In the genomic region with DNA sequence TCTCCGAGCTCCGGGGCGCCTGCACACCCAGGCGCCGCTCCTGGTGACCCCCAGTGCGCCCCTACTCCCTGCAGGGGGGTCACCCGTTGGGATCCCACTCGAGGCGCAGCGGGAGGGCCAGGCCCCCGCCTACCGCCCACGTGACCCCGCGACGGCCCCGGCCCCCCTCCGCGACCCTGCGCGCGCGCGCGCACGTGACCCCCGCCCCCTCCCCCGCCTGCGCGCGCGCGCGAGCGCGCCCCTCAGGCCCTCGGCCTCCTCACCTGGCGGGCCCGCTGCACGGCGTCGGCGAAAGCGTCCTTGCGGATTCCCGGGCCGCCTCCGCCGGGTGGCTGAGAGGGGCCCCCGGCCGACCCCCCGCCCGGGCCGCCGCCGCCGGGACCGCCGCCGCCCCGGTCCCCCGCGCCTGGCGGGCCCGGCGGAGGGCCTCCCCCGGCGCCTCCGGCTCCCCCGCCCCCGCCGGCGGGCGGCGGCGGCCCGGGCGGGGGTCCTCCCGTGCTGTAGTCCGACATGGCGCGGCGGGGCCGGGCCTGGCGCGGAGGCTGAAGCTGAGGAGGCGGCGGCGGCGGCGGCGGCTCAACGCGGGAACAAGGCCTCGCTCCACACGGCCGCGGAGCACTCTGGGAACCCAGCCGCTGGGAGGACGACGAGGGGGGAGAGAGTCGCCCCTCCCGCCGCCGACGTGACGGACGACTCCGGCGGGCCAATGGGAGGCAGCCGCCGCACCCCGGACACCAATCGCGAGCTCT, we compare ENCODE assay signal across 8 cellular contexts. TPM values are rescaled to one million over a fixed set of nuclear protein-coding genes. Genes with fewer than 3 reads are reported as not detected.
DNase-seq lines count a peak whose midpoint lies in the region; ATAC-seq, FAIRE-seq and TF ChIP-seq lines count a peak whose summit lies in the region.

Gene KHSRP, minus strand, starts transcription at position 622 of the 749 bp plus-strand sequence. Its CDS starts 110 bp downstream, at position 512.

- no peaks in the 10 kb centered on the region for H3K9me2 ChIP-seq in SU-DHL-6 (replicated peaks; ENCODE audit: insufficient read depth, low read length)

- H3K4me3 Mint-ChIP-seq in chondrocyte (ENCODE audit: unreplicated experiment) = peak within 1 kb of the TSS; percentile 85
- H3K4me3 Mint-ChIP-seq in stimulated activated memory B cell treated with anti-CD40 and anti-IgM and Interleukin-4, amounts not matched to agents 10 μg/mL and 1 μg/mL and 100 μg/mL, for 72 hours = peak within 1 kb of the TSS; percentile 92

- TF ChIP-seq POLR2A in HepG2 (IDR thresholded peaks at IDR 0.05; ENCODE audit: insufficient read depth in 1 of 2, low read depth in 2 of 2, low read length in 2 of 2) = peak in 1 of 2 experiments; percentile 81; a peak in 2 of 4 replicates

- H3K36me3 Mint-ChIP-seq in chondrocyte (ENCODE audit: low read depth) = peaks cover 6% of the 10 kb centered on the region
- H3K36me3 Mint-ChIP-seq in stimulated activated memory B cell treated with anti-CD40 and anti-IgM and Interleukin-4, amounts not matched to agents 10 μg/mL and 1 μg/mL and 100 μg/mL, for 72 hours = peaks cover 23% of the 10 kb centered on the region

- peaks cover 18% of the 10 kb centered on the region; the same call in 1 of the 2 replicates for H4K20me1 ChIP-seq in SU-DHL-6 (ENCODE audit: low read depth, low read length)
- H4K20me1 ChIP-seq in HepG2 (ENCODE audit: insufficient read depth, low read length) = peaks cover 43% of the 10 kb centered on the region

- H3K4me1 Mint-ChIP-seq in chondrocyte (ENCODE audit: low read depth) = peaks cover 28% of the 10 kb centered on the region
- H3K4me1 Mint-ChIP-seq in stimulated activated memory B cell treated with anti-CD40 and anti-IgM and Interleukin-4, amounts not matched to agents 10 μg/mL and 1 μg/mL and 100 μg/mL, for 72 hours = peaks cover 35% of the 10 kb centered on the region

- in situ Hi-C loops in HepG2 (cut with HindIII; ENCODE audit: extremely low pct_ligation_motif_present, low pct_unique_long_range_greater_than_20kb) = no loop called here
- in situ Hi-C loops in ACHN (cut with HindIII; ENCODE audit: low pct_ligation_motif_present, low pct_unique_long_range_greater_than_20kb, low sequenced_read_pairs) = no loop called here

- CTCF ChIA-PET in HepG2 (lab: Yijun Ruan, JAX; ENCODE audit: low intra/inter-chr PET ratio, low total read pairs) = no interaction called here

- peaks cover 3% of the 10 kb centered on the region; the same call in 1 of the 2 replicates for H3K36me3 ChIP-seq in SU-DHL-6 (ENCODE audit: low read length)
- H3K36me3 ChIP-seq in HepG2 (replicated peaks in 1 of 2; ENCODE audit: control insufficient read depth in 1 of 2, insufficient read depth in 2 of 2, low read length in 2 of 2) = peaks cover 18 to 32% of the 10 kb centered on the region in 2 experiments

- intact Hi-C loops in HepG2 (cut with micrococcal nuclease; ENCODE audit: unreplicated experiment) = no loop called here

- peak within 1 kb of the TSS; percentile 95 for H3K27ac Mint-ChIP-seq in chondrocyte (ENCODE audit: unreplicated experiment)
- peak within 1 kb of the TSS; percentile 72 for H3K27ac Mint-ChIP-seq in stimulated activated memory B cell treated with anti-CD40 and anti-IgM and Interleukin-4, amounts not matched to agents 10 μg/mL and 1 μg/mL and 100 μg/mL, for 72 hours

- peak; percentile 6 for DNase-seq in NCI-H748 (lab: John Stamatoyannopoulos, UW; ENCODE audit: unreplicated experiment)
- no peak for DNase-seq in NCI-H748 treated with DMSO at 0.1 percent for 48 hours (lab: John Stamatoyannopoulos, UW)
- no peak for DNase-seq in chondrocyte (ENCODE audit: low spot score)
- no peak for DNase-seq in HepG2 (ENCODE audit: low spot score)
- no peak for DNase-seq in NCI-H187 (lab: John Stamatoyannopoulos, UW)
- DNase-seq in ACHN = no peak

- peak; percentile 13; the same call in 1 of the 2 replicates for TF ChIP-seq RAD21 in HepG2 (CRISPR knock-in tag; IDR thresholded peaks at IDR 0.05)

- H3K79me2 ChIP-seq in SU-DHL-6 (ENCODE audit: insufficient read depth, low read length) (peaks cover 48% of the 10 kb centered on the region), HepG2 (ENCODE audit: insufficient read depth, low read length) (peaks cover 48% of the 10 kb centered on the region)

- WGBS in HepG2 (ENCODE audit: low lambda C conversion rate) = 0% methylated on average over 2 of the region's 115 CpGs

- no peaks in the 10 kb centered on the region for H3K9me3 ChIP-seq in SU-DHL-6 (ENCODE audit: insufficient read depth, low read length)
- no peaks in the 10 kb centered on the region for H3K9me3 ChIP-seq in HepG2 (ENCODE audit: low read length)

- H3K27ac ChIP-seq in SU-DHL-6 (ENCODE audit: low read depth, low read length) = peak within 1 kb of the TSS; percentile 49
- peak within 1 kb of the TSS; percentile 68 for H3K27ac ChIP-seq in HepG2 (ENCODE audit: extremely low read length, insufficient read depth, low read length)

- ATAC-seq in HepG2 = no peak
- no peak for ATAC-seq in stimulated activated memory B cell treated with anti-CD40 and anti-IgM and Interleukin-4, amounts not matched to agents 10 μg/mL and 1 μg/mL and 100 μg/mL, for 72 hours

- TF ChIP-seq EP300 in HepG2 (IDR thresholded peaks at IDR 0.05; ENCODE audit: low read depth in 2 of 2, low read length in 2 of 2) (no peak), HepG2 (CRISPR knock-in tag; IDR thresholded peaks at IDR 0.05; ENCODE audit: borderline replicate concordance) (no peak)

- TF ChIP-seq CTCF in SU-DHL-6 (IDR thresholded peaks at IDR 0.05; ENCODE audit: insufficient read depth, low read length, poor library complexity, severe bottlenecking) = no peak
- no peak for TF ChIP-seq CTCF in chondrocyte (IDR thresholded peaks at IDR 0.05)
- no peak for TF ChIP-seq CTCF in HepG2 (CRISPR knock-in tag; IDR thresholded peaks at IDR 0.05)

- H2AFZ ChIP-seq in SU-DHL-6 (ENCODE audit: low read depth, low read length, severe bottlenecking) (peak within 1 kb of the TSS; percentile 65), HepG2 (ENCODE audit: low read length) (peak within 1 kb of the TSS; percentile 30)

- no peaks in the 10 kb centered on the region for H3K9me3 Mint-ChIP-seq in chondrocyte (ENCODE audit: low read depth)
- H3K9me3 Mint-ChIP-seq in stimulated activated memory B cell treated with anti-CD40 and anti-IgM and Interleukin-4, amounts not matched to agents 10 μg/mL and 1 μg/mL and 100 μg/mL, for 72 hours = no peaks in the 10 kb centered on the region

- H3F3A ChIP-seq in SU-DHL-6 (ENCODE audit: insufficient read depth) = no peaks in the 10 kb centered on the region; the same call in 1 of the 2 replicates

- H3K27me3 ChIP-seq in SU-DHL-6 (ENCODE audit: low read length) (no peaks in the 10 kb centered on the region), HepG2 (ENCODE audit: control insufficient read depth in 1 of 2, insufficient read depth in 2 of 2, low read length in 2 of 2) (no peaks in the 10 kb centered on the region; a peak in 1 of 5 replicates)

- POLR2A ChIA-PET in HepG2 (lab: Yijun Ruan, JAX) = interaction anchor here (0.8 to 3.0 kb wide), 13 partner anchors 10 to 150 kb away, joined by 3 to 29 read pairs (median 5); partner anchors contain the start of genes ALKBH7, CLPP, GTF2F1 and SLC25A23

- no TSS peak for BruUV-seq in HepG2 (replicated peaks; lab: Mats Ljungman, UMichigan)

- peak within 1 kb of the TSS; percentile 81 for H3K9ac ChIP-seq in SU-DHL-6 (ENCODE audit: low read length)
- peak within 1 kb of the TSS; percentile 89 for H3K9ac ChIP-seq in HepG2 (ENCODE audit: insufficient read depth, low read depth, low read length)

- peak within 1 kb of the TSS; percentile 62 for H3K4me3 ChIP-seq in SU-DHL-6 (ENCODE audit: insufficient read depth, low read length, poor library complexity, severe bottlenecking)
- peak within 1 kb of the TSS; percentile 84 to 92 (median 87) for H3K4me3 ChIP-seq in HepG2 (replicated peaks in 1 of 3; ENCODE audit: insufficient read depth in 1 of 3, low read depth in 2 of 3, low read length in 3 of 3)

- FAIRE-seq in HepG2 (lab: Jason Lieb, UNC) = no peak

- peaks cover 33% of the 10 kb centered on the region for H3K4me1 ChIP-seq in HepG2 (ENCODE audit: insufficient read depth, low read length)

- peak within 1 kb of the TSS; percentile 60 for H3K4me2 ChIP-seq in SU-DHL-6 (ENCODE audit: low read depth, low read length, poor library complexity, severe bottlenecking)
- H3K4me2 ChIP-seq in HepG2 (ENCODE audit: low read depth, low read length) = peak within 1 kb of the TSS; percentile 94

- H3K27me3 Mint-ChIP-seq in chondrocyte (ENCODE audit: low read depth) = no peaks in the 10 kb centered on the region
- H3K27me3 Mint-ChIP-seq in stimulated activated memory B cell treated with anti-CD40 and anti-IgM and Interleukin-4, amounts not matched to agents 10 μg/mL and 1 μg/mL and 100 μg/mL, for 72 hours = no peaks in the 10 kb centered on the region

TF ChIP-seq in HepG2, 621 proteins besides CTCF, POLR2A, EP300 and RAD21 (continues in another document):
- TF ChIP-seq SOX5 (CRISPR knock-in tag; IDR thresholded peaks at IDR 0.05; ENCODE audit: borderline replicate concordance) (no peak), NCOA1 (CRISPR knock-in tag; IDR thresholded peaks at IDR 0.05) (no peak), ZBTB7B (CRISPR knock-in tag; IDR thresholded peaks at IDR 0.05) (no peak), FOXP1 (IDR thresholded peaks at IDR 0.05) (no peak), FOXP1 (CRISPR knock-in tag; IDR thresholded peaks at IDR 0.05) (no peak)

RNA-seq across cellular contexts. Expression of gene KHSRP, which starts in this region (rescaled TPM):
- total RNA-seq in chondrocyte (182 to 191 TPM (median 187 TPM) in 3 replicates), HepG2 (2016; rRNA removed; fragmentation: Illumina TruSeq; extraction: Trizol) (129 and 160 TPM in 2 replicates)
- 57.9 and 74.7 TPM in 2 replicates for total RNA-seq in HepG2 (2016; cell fraction: cytosol; rRNA removed; fragmentation: Illumina TruSeq; extraction: Trizol; ENCODE audit: low read depth)
- total RNA-seq in HepG2 (2016; cell fraction: insoluble cytoplasmic fraction; rRNA removed; fragmentation: Illumina TruSeq; extraction: Trizol) = 123 and 124 TPM in 2 replicates
- 201 and 221 TPM in 2 replicates for total RNA-seq in HepG2 (2016; cell fraction: membrane; rRNA removed; fragmentation: Illumina TruSeq; extraction: Trizol)
- total RNA-seq in HepG2 (2016; cell fraction: nucleus; rRNA removed; fragmentation: Illumina TruSeq; extraction: Trizol) = 105 and 107 TPM in 2 replicates
- 72.1 and 80.8 TPM in 2 replicates for polyA plus RNA-seq in HepG2 (2011; rRNA removed)
- polyA plus RNA-seq in HepG2 (2011; cell fraction: cytosol; rRNA removed) = 55.4 and 77.5 TPM in 2 replicates
- polyA plus RNA-seq in HepG2 (2011; cell fraction: nucleus; rRNA removed) = 103 and 136 TPM in 2 replicates
- polyA plus RNA-seq in HepG2 (2012) = 156 and 166 TPM in 2 replicates
- polyA plus RNA-seq in HepG2 (2016; cell fraction: cytosol; fragmentation: Illumina TruSeq; extraction: Trizol; ENCODE audit: low read depth) = 108 and 124 TPM in 2 replicates
- polyA plus RNA-seq in HepG2 (2016; cell fraction: insoluble cytoplasmic fraction; fragmentation: Illumina TruSeq; extraction: Trizol; ENCODE audit: low read depth) = 207 and 297 TPM in 2 replicates
- 260 and 325 TPM in 2 replicates for polyA plus RNA-seq in HepG2 (2016; cell fraction: membrane; fragmentation: Illumina TruSeq; extraction: Trizol; ENCODE audit: low read depth)
- polyA plus RNA-seq in HepG2 (2016; cell fraction: nucleus; fragmentation: Illumina TruSeq; extraction: Trizol; ENCODE audit: insufficient read depth, low read depth) = 255 and 261 TPM in 2 replicates
- 81.4 and 82.6 TPM in 2 replicates for polyA minus RNA-seq in HepG2 (2011; rRNA and poly(A)+ RNA removed; ENCODE audit: low replicate concordance)
- polyA minus RNA-seq in HepG2 (2011; cell fraction: cytosol; rRNA and poly(A)+ RNA removed) = 96.5 and 100 TPM in 2 replicates
- 78.9 and 81.1 TPM in 2 replicates for polyA minus RNA-seq in HepG2 (2011; cell fraction: nucleus; rRNA and poly(A)+ RNA removed)
